ENCODE assay signal across 18 cellular contexts in genomic region chr15:62492900-62493299, GRCh38.
DNase-seq lines count a peak whose midpoint lies in the region; ATAC-seq and TF ChIP-seq lines count a peak whose summit lies in the region.
"Had no signal": no experiment of that assay in that cellular context is flagged by ENCODE, and none has a peak within 500 bp of the region (broad histone marks: within the 10 kb centered on the region; RNA-seq: fewer than 3 reads in every experiment).

No MANE protein-coding gene starts in this region.

- no peak overlapping the region for H4K8ac ChIP-seq in mesendoderm (ENCODE audit: low read depth, low read length)

- H3K4me2 ChIP-seq in mesendoderm (ENCODE audit: low read length), result no peak overlapping the region

- H3K27ac ChIP-seq in coronary artery (no peak overlapping the region), mesendoderm (ENCODE audit: low read depth, low read length) (no peak overlapping the region), subcutaneous abdominal adipose tissue (ENCODE audit: low read depth, low read length) (peak overlapping the region; percentile 84)
- H3K27ac ChIP-seq: 22Rv1, GM23248 had no signal

- peak overlapping the region; percentile 54 for H2BK120ac ChIP-seq in mesendoderm (ENCODE audit: low read depth, low read length)

- H3K4me1 ChIP-seq in mesendoderm (ENCODE audit: control insufficient read depth, low read depth, low read length), result peaks cover 13% of the 10 kb centered on the region
- H3K4me1 ChIP-seq in subcutaneous abdominal adipose tissue (ENCODE audit: control insufficient read depth in 5 of 5, insufficient read depth in 5 of 5, low read length in 5 of 5), result peaks cover 11 to 56% (median 51%) of the 10 kb centered on the region in 5 donors

- H3K79me1 ChIP-seq in mesendoderm (ENCODE audit: low read length), result peaks cover 7% of the 10 kb centered on the region

- H3K36me3 ChIP-seq in mesendoderm (ENCODE audit: control insufficient read depth, insufficient read depth, low read length) (no peaks in the 10 kb centered on the region), subcutaneous abdominal adipose tissue (ENCODE audit: control insufficient read depth in 5 of 5, insufficient read depth in 5 of 5, low read length in 5 of 5) (no peaks in the 10 kb centered on the region)
- H3K36me3 ChIP-seq: BE2C had no signal

- peak overlapping the region; percentile 62 for H3K18ac ChIP-seq in mesendoderm (ENCODE audit: low read length)

- H3K4me3 ChIP-seq in coronary artery (no peak overlapping the region), mesendoderm (ENCODE audit: low read length) (no peak overlapping the region), subcutaneous abdominal adipose tissue (ENCODE audit: low read depth in 1 of 5, low read length in 5 of 5) (no peak overlapping the region)
- H3K4me3 ChIP-seq: GM23248 had no signal

- H3K56ac ChIP-seq in mesendoderm (ENCODE audit: low read length), result peak overlapping the region; percentile 63

- WGBS in mesendoderm (ENCODE audit: extremely low coverage, insufficient coverage, low lambda C conversion rate), result no CpG with 5 or more reads among the region's 6 CpGs

- no peak overlapping the region for H3K9ac ChIP-seq in mesendoderm (ENCODE audit: low read length)
- no peak overlapping the region for H3K9ac ChIP-seq in subcutaneous abdominal adipose tissue (ENCODE audit: low read length in 5 of 5)
- H3K9ac ChIP-seq: GM23248 had no signal

- H3K23ac ChIP-seq in mesendoderm (ENCODE audit: low read length), result no peak overlapping the region

- H2BK15ac ChIP-seq in mesendoderm (replicated peaks; ENCODE audit: low read depth), result peak overlapping the region; percentile 4

- H2BK5ac ChIP-seq in mesendoderm (ENCODE audit: low read length), result peak overlapping the region; percentile 66

- no peaks in the 10 kb centered on the region for H3K79me2 ChIP-seq in mesendoderm (ENCODE audit: control insufficient read depth, insufficient read depth, low read length)

- no peak for TF ChIP-seq CTCF in coronary artery (IDR thresholded peaks at IDR 0.05)

- H3K27me3 ChIP-seq in mesendoderm (ENCODE audit: insufficient read depth, low read length, poor library complexity) (no peaks in the 10 kb centered on the region), subcutaneous abdominal adipose tissue (ENCODE audit: control insufficient read depth in 5 of 5, insufficient read depth in 4 of 5, low read length in 5 of 5) (no peaks in the 10 kb centered on the region)
- H3K27me3 ChIP-seq: BE2C had no signal

- no peak for ATAC-seq in GM21528 (IDR thresholded peaks at IDR 0.05; ENCODE audit: low FRiP score, unreplicated experiment)
- no peak for ATAC-seq in GM19023 (IDR thresholded peaks at IDR 0.05; ENCODE audit: unreplicated experiment)

- peak overlapping the region; percentile 48 for H3K4ac ChIP-seq in mesendoderm (ENCODE audit: low read depth, low read length)

- DNase-seq in DMS 273 (lab: John Stamatoyannopoulos, UW; ENCODE audit: unreplicated experiment) (peak; percentile 30), DMS 273 treated with DMSO at 0.1 percent for 48 hours (lab: John Stamatoyannopoulos, UW) (no peak), coronary artery (ENCODE audit: low spot score) (peak; percentile 24), mesendoderm (no peak), H4 (ENCODE audit: low spot score) (no peak)
- DNase-seq: BE2C; Calu3; CD4-positive, alpha-beta memory T cell; DMS79; GM23248; KBM-7; NCI-H1436; NCI-H226; NCI-H526 had no signal

- H3K9me3 ChIP-seq in subcutaneous abdominal adipose tissue (ENCODE audit: control insufficient read depth in 5 of 5, low read length in 5 of 5), result no peaks in the 10 kb centered on the region
- H3K9me3 ChIP-seq: BE2C had no signal

- no peak overlapping the region for H4K5ac ChIP-seq in mesendoderm (ENCODE audit: low read length)

- H2AK5ac ChIP-seq in mesendoderm (ENCODE audit: low read length), result peak overlapping the region; percentile 47

Comparison
In these comparisons a context has a peak if more than half of its experiments do, and no peak if none do; other contexts are left out.
1. DNase-seq: peak in DMS 273 (single experiment) and coronary artery (single experiment); none in DMS 273 treated with DMSO at 0.1 percent for 48 hours (single experiment), mesendoderm (single experiment) and H4 (single experiment).